ENCODE assay signal across 1 cellular context in genomic region chr2:112967023-112967422, GRCh38.
TF ChIP-seq lines count a peak whose summit lies in the region.

No MANE protein-coding gene starts in this region.

TF ChIP-seq in HepG2, 621 proteins besides CTCF, POLR2A, EP300 and RAD21 (continued from another document):
- TF ChIP-seq EHMT2 (IDR thresholded peaks at IDR 0.05; ENCODE audit: borderline replicate concordance, low read depth, low read length) (no peak), ZBTB40 (IDR thresholded peaks at IDR 0.05) (no peak), ZBTB40 (CRISPR knock-in tag; IDR thresholded peaks at IDR 0.05) (no peak), IRF2 (CRISPR knock-in tag; IDR thresholded peaks at IDR 0.05) (no peak), REL (CRISPR knock-in tag; conservative IDR thresholded peaks at IDR 0.05) (no peak)
